Comparison of ENCODE assay signal across 11 cellular contexts in the genomic region with DNA sequence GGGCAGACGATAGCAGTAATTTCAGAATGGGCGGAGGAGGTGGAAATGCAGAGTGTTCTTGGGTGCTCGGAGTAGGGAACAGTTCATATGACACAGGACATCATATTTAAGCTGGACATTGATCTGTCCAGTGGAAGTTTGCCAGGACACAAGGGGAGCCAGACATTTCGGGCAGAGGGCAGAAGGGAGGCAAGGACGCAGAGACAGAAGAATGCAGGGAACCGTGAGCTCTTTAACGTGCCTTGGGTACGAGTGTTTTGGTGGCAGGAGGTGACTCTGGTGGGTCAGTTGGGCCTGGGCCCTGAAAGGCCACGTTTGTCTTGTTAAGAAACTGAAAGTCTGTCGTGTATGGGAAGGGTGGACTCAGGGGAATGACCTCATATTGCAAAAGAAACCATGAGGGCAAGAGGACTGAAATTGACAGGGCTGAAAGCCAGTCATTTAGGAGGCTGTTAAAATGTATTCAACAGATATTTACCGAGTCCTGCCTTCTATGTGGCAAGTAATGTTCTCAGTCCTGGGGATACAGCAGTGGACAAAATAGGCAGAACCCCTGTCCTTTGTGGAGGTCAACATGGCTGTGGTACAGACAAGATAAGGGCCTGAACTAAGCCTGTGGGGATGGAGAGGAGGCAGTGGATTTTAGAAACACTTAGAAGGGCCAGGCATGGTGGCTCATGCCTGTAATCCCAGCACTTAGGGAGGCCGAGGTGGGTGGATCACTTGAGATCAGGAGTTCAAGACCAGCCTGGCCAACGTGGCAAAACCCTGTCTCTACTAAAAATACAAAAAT. TPM values are rescaled to one million over a fixed set of nuclear protein-coding genes. Genes with fewer than 3 reads are reported as not detected.
A peak's percentile ranks its signal among the peaks of the same experiment; 100 is the strongest.
DNase-seq lines count a peak whose midpoint lies in the region; ATAC-seq and TF ChIP-seq lines count a peak whose summit lies in the region.
"Had no signal": no experiment of that assay in that cellular context is flagged by ENCODE, and none has a peak within 500 bp of the region (broad histone marks: within the 10 kb centered on the region; RNA-seq: fewer than 3 reads in every experiment).

No MANE protein-coding gene starts in this region.

- peaks cover 0 to 26% (median 6%) of the 10 kb centered on the region in 4 donors for H3K4me1 ChIP-seq in right lobe of liver
- H3K4me1 ChIP-seq: SJCRH30 had no signal

- TF ChIP-seq CTCF in cardiac fibroblast (IDR thresholded peaks at IDR 0.05; ENCODE audit: low read depth, low read length), result no peak
- no peak for TF ChIP-seq CTCF in right lobe of liver (IDR thresholded peaks at IDR 0.05)
- no peak for TF ChIP-seq CTCF in type B pancreatic cell (conservative IDR thresholded peaks at IDR 0.05)
- no peak for TF ChIP-seq CTCF in mesothelial cell of epicardium (IDR thresholded peaks at IDR 0.05; ENCODE audit: unreplicated experiment)

- peak overlapping the region in 1 of 2 donors; percentile 89 for H3K4me3 ChIP-seq in cardiac fibroblast (replicated peaks in 1 of 2; ENCODE audit: low read depth in 2 of 2, low read length in 2 of 2)
- H3K4me3 ChIP-seq in right lobe of liver, result peak overlapping the region; percentile 84 to 91 (median 91)
- H3K4me3 ChIP-seq: BLaER1, SJCRH30 had no signal

- no peak for ATAC-seq in activated T-cell treated with anti-CD3 and anti-CD28 coated beads, Interleukin-2, amount 50 U/mL, for 72 hours (replicated peaks in 1 of 2)
- ATAC-seq in right lobe of liver (peak; percentile 60 to 73 (median 64)), GM19035 (IDR thresholded peaks at IDR 0.05; ENCODE audit: unreplicated experiment) (no peak)
- ATAC-seq: pancreas had no signal

- WGBS in right lobe of liver (ENCODE audit: insufficient coverage, low coverage, low lambda C conversion rate, missing lambda C conversion rate), result 10% methylated on average over 10 of the region's 13 CpGs

- peaks cover 63% of the 10 kb centered on the region for H3K4me1 Mint-ChIP-seq in activated T-cell treated with anti-CD3 and anti-CD28 coated beads, Interleukin-2, amount 50 U/mL, for 72 hours (ENCODE audit: low read depth)
- H3K4me1 Mint-ChIP-seq in type B pancreatic cell (ENCODE audit: unreplicated experiment) (peaks cover 19% of the 10 kb centered on the region), mesothelial cell of epicardium (peaks cover 14% of the 10 kb centered on the region)

- H3K27me3 Mint-ChIP-seq in activated T-cell treated with anti-CD3 and anti-CD28 coated beads, Interleukin-2, amount 50 U/mL, for 72 hours (ENCODE audit: low read depth), result no peaks in the 10 kb centered on the region
- H3K27me3 Mint-ChIP-seq in type B pancreatic cell (no peaks in the 10 kb centered on the region), mesothelial cell of epicardium (ENCODE audit: low read depth) (no peaks in the 10 kb centered on the region)

- intact Hi-C loops in right lobe of liver (cut with DNase I), result no loop called here

- H3K27ac Mint-ChIP-seq in activated T-cell treated with anti-CD3 and anti-CD28 coated beads, Interleukin-2, amount 50 U/mL, for 72 hours, result peak overlapping the region; percentile 83
- H3K27ac Mint-ChIP-seq in type B pancreatic cell, result peak overlapping the region; percentile 72
- no peak overlapping the region for H3K27ac Mint-ChIP-seq in mesothelial cell of epicardium

- H3K27me3 ChIP-seq in right lobe of liver, result no peaks in the 10 kb centered on the region
- H3K27me3 ChIP-seq: BLaER1, pancreas, SJCRH30 had no signal

- peak overlapping the region; percentile 87 to 97 (median 91) for H3K27ac ChIP-seq in right lobe of liver
- H3K27ac ChIP-seq: BLaER1, SJCRH30 had no signal

- no peaks in the 10 kb centered on the region for H3K9me3 ChIP-seq in right lobe of liver
- H3K9me3 ChIP-seq: BLaER1, pancreas, SJCRH30 had no signal

- peak overlapping the region; percentile 34 to 73 for H3K4me3 Mint-ChIP-seq in activated T-cell treated with anti-CD3 and anti-CD28 coated beads, Interleukin-2, amount 50 U/mL, for 72 hours
- H3K4me3 Mint-ChIP-seq in type B pancreatic cell, result peak overlapping the region; percentile 61
- H3K4me3 Mint-ChIP-seq in mesothelial cell of epicardium, result no peak overlapping the region

- peak; percentile 64 for TF ChIP-seq POLR2A in right lobe of liver (IDR thresholded peaks at IDR 0.05)

- no peak for DNase-seq in activated T-cell treated with anti-CD3 and anti-CD28 coated beads, Interleukin-2, amount 50 U/mL, for 72 hours
- DNase-seq in activated T-cell treated with anti-CD3 and anti-CD28 coated beads for 4 hours (no peak), cardiac fibroblast (ENCODE audit: low read depth in 2 of 2) (peak; percentile 48 to 73), right lobe of liver (peak; percentile 60 to 80 (median 76)), type B pancreatic cell (ENCODE audit: extremely low spot score, unreplicated experiment) (no peak), mesothelial cell of epicardium (ENCODE audit: low spot score in 2 of 2, unreplicated experiment in 2 of 2) (no peak), HUDEP-2 (lab: John Stamatoyannopoulos, UW; ENCODE audit: unreplicated experiment in 76 of 76) (no peak)
- DNase-seq: pancreas, SJCRH30 had no signal

- H3K36me3 ChIP-seq in right lobe of liver, result no peaks in the 10 kb centered on the region
- H3K36me3 ChIP-seq: BLaER1, pancreas, SJCRH30 had no signal

- no peaks in the 10 kb centered on the region for H3K9me3 Mint-ChIP-seq in activated T-cell treated with anti-CD3 and anti-CD28 coated beads, Interleukin-2, amount 50 U/mL, for 72 hours
- H3K9me3 Mint-ChIP-seq in type B pancreatic cell (peaks cover 5% of the 10 kb centered on the region), mesothelial cell of epicardium (no peaks in the 10 kb centered on the region)

- H3K36me3 Mint-ChIP-seq in activated T-cell treated with anti-CD3 and anti-CD28 coated beads, Interleukin-2, amount 50 U/mL, for 72 hours (ENCODE audit: insufficient read depth in 2 of 2), result peaks cover 2 to 6% of the 10 kb centered on the region in 2 donors
- H3K36me3 Mint-ChIP-seq in type B pancreatic cell (peaks cover 16% of the 10 kb centered on the region), mesothelial cell of epicardium (peaks cover 2% of the 10 kb centered on the region)

RNA-seq across cellular contexts. Expression of gene OPTN, which starts 2.2 kb away (rescaled TPM):
- 100 to 1,000 TPM in 1 of 2 donors, 10 to 100 TPM in 1; 69.8 to 121 TPM for total RNA-seq in activated T-cell treated with anti-CD3 and anti-CD28 coated beads, Interleukin-2, amount 50 U/mL, for 72 hours
- total RNA-seq in right lobe of liver (10 to 100 TPM; 30.4 to 70.7 (median 36.9) TPM), type B pancreatic cell (ENCODE audit: low replicate concordance) (43.2 and 104 TPM in 2 replicates), mesothelial cell of epicardium (33.3 to 36.8 TPM (median 33.7 TPM) in 3 replicates)

RNA-seq across cellular contexts. Expression of gene MCM10, which starts 59.2 kb away (rescaled TPM):
- 10 to 100 TPM; 30.6 to 53.2 TPM for total RNA-seq in activated T-cell treated with anti-CD3 and anti-CD28 coated beads, Interleukin-2, amount 50 U/mL, for 72 hours
- total RNA-seq in right lobe of liver (1 to 10 TPM in 2 of 6 experiments, under 1 TPM in 3, not detected in 1; 0.05 to 6.4 (median 0.64) TPM), type B pancreatic cell (ENCODE audit: low replicate concordance) (12.2 and 31.7 TPM in 2 replicates), mesothelial cell of epicardium (10.4 to 14.8 TPM (median 12.5 TPM) in 3 replicates)

Comparison
In these comparisons a context has a peak if more than half of its experiments do, and no peak if none do; other contexts are left out.
1. ATAC-seq: peak in right lobe of liver (4 of 4); none in activated T-cell treated with anti-CD3 and anti-CD28 coated beads, Interleukin-2, amount 50 U/mL, for 72 hours (0 of 2) and GM19035 (single experiment).
2. DNase-seq: peak in cardiac fibroblast (2 of 2) and right lobe of liver (3 of 3); none in activated T-cell treated with anti-CD3 and anti-CD28 coated beads, Interleukin-2, amount 50 U/mL, for 72 hours (0 of 2), activated T-cell treated with anti-CD3 and anti-CD28 coated beads for 4 hours (single experiment), type B pancreatic cell (single experiment), mesothelial cell of epicardium (0 of 2) and HUDEP-2 (0 of 76).